19 cellular contexts compared by ENCODE assay signal in the genomic region with DNA sequence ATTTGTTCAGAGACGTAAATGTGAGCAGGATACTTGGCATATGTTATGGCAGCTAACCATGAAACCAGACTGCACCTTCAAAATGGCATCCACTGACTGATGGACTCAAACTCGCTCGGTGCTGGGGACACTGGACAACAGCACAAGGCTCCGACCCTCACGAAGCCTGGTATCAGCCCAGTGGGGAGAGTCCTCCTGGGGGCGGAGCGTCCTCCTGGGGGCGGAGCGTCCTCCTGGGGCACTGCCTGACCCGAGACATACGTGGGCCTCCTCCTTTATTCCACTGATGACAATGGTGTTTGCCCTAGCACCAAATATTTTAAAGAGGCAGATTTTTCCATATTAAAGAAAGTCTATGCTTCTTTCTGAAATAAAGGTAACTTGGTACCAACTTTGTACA. TPM values are rescaled to one million over a fixed set of nuclear protein-coding genes. Genes with fewer than 3 reads are reported as not detected.
A peak's percentile ranks its signal among the peaks of the same experiment; 100 is the strongest.
DNase-seq lines count a peak whose midpoint lies in the region; ATAC-seq and TF ChIP-seq lines count a peak whose summit lies in the region.
"Had no signal": no experiment of that assay in that cellular context is flagged by ENCODE, and none has a peak within 500 bp of the region (broad histone marks: within the 10 kb centered on the region; RNA-seq: fewer than 3 reads in every experiment).

No MANE protein-coding gene starts in this region.

- intact Hi-C loops in CD4-positive, alpha-beta T cell (cut with DNase I, micrococcal nuclease): loop anchor here in 1 of 2 experiments (5.0 kb wide), 1 partner anchor 37 kb away; a partner anchor contains a TSS
- intact Hi-C loops in esophagus muscularis mucosa (cut with DNase I): no loop called here
- intact Hi-C loops in sciatic nerve (cut with DNase I): no loop called here

- no peak overlapping the region for H4K8ac ChIP-seq in H9 (replicated peaks; ENCODE audit: insufficient read length, low read depth, low read length)

- no peaks in the 10 kb centered on the region for H3K9me3 Mint-ChIP-seq in CD4-positive, alpha-beta T cell
- no peaks in the 10 kb centered on the region for H3K9me3 Mint-ChIP-seq in H9

- no peak overlapping the region for H3K56ac ChIP-seq in H9 (ENCODE audit: insufficient read length, low read depth, low read length)

- H3K4ac ChIP-seq in H9 (ENCODE audit: low read depth, low read length): no peak overlapping the region

- no peak overlapping the region for H3K4me3 Mint-ChIP-seq in CD4-positive, alpha-beta T cell
- no peak overlapping the region for H3K4me3 Mint-ChIP-seq in H9

- no peak overlapping the region for H2BK120ac ChIP-seq in H9 (ENCODE audit: low read depth, low read length, poor library complexity, severe bottlenecking)

- H3K9me3 ChIP-seq in CD4-positive, alpha-beta T cell (ENCODE audit: control insufficient read depth, low read length): no peaks in the 10 kb centered on the region
- no peaks in the 10 kb centered on the region for H3K9me3 ChIP-seq in H9 (ENCODE audit: control insufficient read depth, low read depth, low read length)
- H3K9me3 ChIP-seq in esophagus muscularis mucosa: no peaks in the 10 kb centered on the region
- H3K9me3 ChIP-seq: SK-N-SH had no signal

- no peak for DNase-seq in CD4-positive, alpha-beta T cell
- peak; percentile 45 for DNase-seq in H9
- DNase-seq in esophagus muscularis mucosa (ENCODE audit: extremely low spot score): no peak
- DNase-seq in sciatic nerve (ENCODE audit: low spot score): no peak
- no peak for DNase-seq in activated CD4-positive, alpha-beta T cell treated with anti-CD3 and anti-CD28 coated beads, Interleukin-2, amount 50 U/mL, for 1 hour
- no peak for DNase-seq in activated T-cell treated with anti-CD3 and anti-CD28 coated beads, Interleukin-2, amount 50 U/mL, for 1 hour
- DNase-seq: C1 segment of cervical spinal cord, DMS 273 treated with DMSO at 0.1 percent for 48 hours, DND-41, NCI-H1417 treated with DMSO at 0.1 percent for 48 hours, NCI-H1930, NCI-H226, NCI-H524, NCI-H82, SHP77 treated with DMSO at 0.1 percent for 48 hours, SK-N-SH had no signal

- no peak overlapping the region for H3K18ac ChIP-seq in H9 (ENCODE audit: insufficient read length, low read depth, low read length)

- H3K4me1 ChIP-seq in H9 (ENCODE audit: insufficient read depth, low read length): no peaks in the 10 kb centered on the region
- peaks cover 3 to 48% (median 39%) of the 10 kb centered on the region in 4 donors for H3K4me1 ChIP-seq in esophagus muscularis mucosa

- no peak overlapping the region for H3K4me2 ChIP-seq in H9 (ENCODE audit: insufficient read depth, insufficient read length, low read length)
- H3K4me2 ChIP-seq: KMS-11, SK-N-SH had no signal

- POLR2A ChIA-PET in CD4-positive, alpha-beta T cell (lab: Charles Lee): interaction anchor here (0.7 to 1.1 kb wide), 2 partner anchors 10 to 27 kb away, joined by 3 to 4 read pairs; no protein-coding TSS in a partner anchor

- peak overlapping the region; percentile 44 for H3K27ac Mint-ChIP-seq in CD4-positive, alpha-beta T cell
- H3K27ac Mint-ChIP-seq in H9: peak overlapping the region in 1 of 3 experiments; percentile 74; a peak in 1 of 7 replicates

- no peak overlapping the region for H4K91ac ChIP-seq in H9 (ENCODE audit: insufficient read length, low read depth, low read length)

- no peak for TF ChIP-seq CTCF in CD4-positive, alpha-beta T cell (IDR thresholded peaks at IDR 0.05)
- TF ChIP-seq CTCF in H9 (conservative IDR thresholded peaks at IDR 0.05): no peak
- no peak for TF ChIP-seq CTCF in esophagus muscularis mucosa (IDR thresholded peaks at IDR 0.05)

- no peaks in the 10 kb centered on the region for H3K27me3 ChIP-seq in CD4-positive, alpha-beta T cell (ENCODE audit: control insufficient read depth, insufficient read depth, low read length)
- H3K27me3 ChIP-seq in H9 (ENCODE audit: insufficient read depth, low read length) (no peaks in the 10 kb centered on the region), esophagus muscularis mucosa (no peaks in the 10 kb centered on the region)

- H4K20me1 ChIP-seq in H9 (ENCODE audit: control insufficient read depth, insufficient read depth, insufficient read length): no peaks in the 10 kb centered on the region

- no peaks in the 10 kb centered on the region for H3K27me3 Mint-ChIP-seq in CD4-positive, alpha-beta T cell
- H3K27me3 Mint-ChIP-seq in H9 (ENCODE audit: low read depth): no peaks in the 10 kb centered on the region

- no peak overlapping the region for H2BK5ac ChIP-seq in H9 (ENCODE audit: insufficient read length, low read length)

- peaks cover 6 to 84% (median 57%) of the 10 kb centered on the region in 4 donors for H3K36me3 ChIP-seq in esophagus muscularis mucosa

- no peak overlapping the region for H2AK5ac ChIP-seq in H9 (ENCODE audit: insufficient read length, low read length)

- ATAC-seq in CD4-positive, alpha-beta T cell (ENCODE audit: poor library complexity): no peak
- peak; percentile 31 for ATAC-seq in sciatic nerve
- no peak for ATAC-seq in GM18868 (IDR thresholded peaks at IDR 0.05; ENCODE audit: unreplicated experiment)
- ATAC-seq: HepG2 had no signal

- no peak overlapping the region for H3K23ac ChIP-seq in H9 (ENCODE audit: insufficient read length, low read depth, low read length)

- no peak overlapping the region for H3K4me3 ChIP-seq in esophagus muscularis mucosa

- H2BK15ac ChIP-seq in H9 (ENCODE audit: low read depth, low read length): no peak overlapping the region

- peaks cover 11% of the 10 kb centered on the region for H3K4me1 Mint-ChIP-seq in CD4-positive, alpha-beta T cell (ENCODE audit: low read depth)
- H3K4me1 Mint-ChIP-seq in H9: 0 out of 4 replicates have a peak, but pooled peaks cover 0 to 2% of the 10 kb centered on the region in 2 experiments

- H3K14ac ChIP-seq in H9 (ENCODE audit: insufficient read depth, low read length): no peak overlapping the region

- no peak for TF ChIP-seq EP300 in esophagus muscularis mucosa (IDR thresholded peaks at IDR 0.05)

- H3K23me2 ChIP-seq in H9 (ENCODE audit: insufficient read length, low read depth, low read length, poor library complexity, severe bottlenecking): no peaks in the 10 kb centered on the region

- CTCF ChIA-PET in CD4-positive, alpha-beta T cell (lab: Charles Lee): no interaction called here

- H4K5ac ChIP-seq in H9 (ENCODE audit: insufficient read length, low read depth, low read length): no peak overlapping the region

- no peak for TF ChIP-seq POLR2A in esophagus muscularis mucosa (IDR thresholded peaks at IDR 0.05; ENCODE audit: low read depth)

- H2AFZ ChIP-seq in H9 (ENCODE audit: low read length): no peak overlapping the region

- H3K27ac ChIP-seq in CD4-positive, alpha-beta T cell (ENCODE audit: low read depth, low read length): no peak overlapping the region
- H3K27ac ChIP-seq in H9 (ENCODE audit: insufficient read length, low read depth, low read length) (no peak overlapping the region), esophagus muscularis mucosa (replicated peaks in 1 of 4) (peak overlapping the region in 3 of 4 donors; percentile 28 to 89 (median 40))
- H3K27ac ChIP-seq: KMS-11 had no signal

- WGBS in H9 (ENCODE audit: extremely low coverage, insufficient read length, low lambda C conversion rate): no CpG with 5 or more reads among the region's 11 CpGs
- WGBS in esophagus muscularis mucosa: 85% methylated on average over 11 of the region's 11 CpGs

- peaks cover 94% of the 10 kb centered on the region for H3K36me3 Mint-ChIP-seq in CD4-positive, alpha-beta T cell (ENCODE audit: low read depth)
- H3K36me3 Mint-ChIP-seq in H9 (ENCODE audit: insufficient read depth in 1 of 3, low read depth in 3 of 3): peaks cover 12 to 58% (median 41%) of the 10 kb centered on the region in 3 experiments; a peak in 6 of 7 replicates

- no peaks in the 10 kb centered on the region for H3K79me2 ChIP-seq in H9 (ENCODE audit: insufficient read depth, low read length)

- no peaks in the 10 kb centered on the region for H3K79me1 ChIP-seq in H9 (ENCODE audit: insufficient read depth, low read depth, low read length, poor library complexity, severe bottlenecking)

- H3K9ac ChIP-seq in H9 (ENCODE audit: extremely low read depth, insufficient read length, low read length): no peak overlapping the region
- H3K9ac ChIP-seq: KMS-11, SK-N-SH had no signal

- no peak overlapping the region for H3T11ph ChIP-seq in H9 (ENCODE audit: low read length)

- no peak overlapping the region for H2BK12ac ChIP-seq in H9 (ENCODE audit: insufficient read length, low read depth, low read length)

- no peak overlapping the region for H2BK20ac ChIP-seq in H9 (ENCODE audit: low read depth, low read length, poor library complexity, severe bottlenecking)

RNA-seq across cellular contexts. Expression of a gene that starts 39.5 kb away (rescaled TPM):
- total RNA-seq in CD4-positive, alpha-beta T cell: 100 to 1,000 TPM; 106 to 112 TPM
- total RNA-seq in H9 (2021) (36.7 and 39.0 TPM in 2 replicates), esophagus muscularis mucosa (100 to 1,000 TPM; 166 to 235 (median 202) TPM), sciatic nerve (103 TPM)

Comparison
In these comparisons a context has a peak if more than half of its experiments do, and no peak if none do; other contexts are left out.
1. H3K27ac ChIP-seq: peak in esophagus muscularis mucosa (3 of 4); none in CD4-positive, alpha-beta T cell (single experiment) and H9 (single experiment).